In the genomic region with DNA sequence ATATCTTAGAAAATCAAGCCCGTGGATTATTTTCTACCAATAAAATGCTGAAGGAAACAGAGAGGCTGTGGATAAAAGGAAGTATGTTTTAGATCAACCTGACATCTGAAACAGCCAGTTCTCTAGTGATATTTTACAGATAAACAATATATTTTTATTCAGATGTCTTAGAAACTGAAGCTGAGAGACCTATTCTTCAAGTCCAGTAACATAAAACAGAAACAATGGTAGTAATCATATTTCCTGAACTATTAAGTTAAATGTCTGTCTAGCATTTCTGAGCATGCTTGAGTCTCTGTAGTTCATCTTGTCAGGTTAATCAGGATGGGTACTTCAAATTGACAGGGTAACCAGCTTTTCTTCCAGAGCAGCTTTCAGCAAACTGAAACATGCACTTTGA, we compare ENCODE assay signal across 9 cellular contexts.
"Had no signal": no experiment of that assay in that cellular context is flagged by ENCODE, and none has a peak within 500 bp of the region (broad histone marks: within the 10 kb centered on the region; RNA-seq: fewer than 3 reads in every experiment).

No MANE protein-coding gene starts in this region.

- H3K36me3 ChIP-seq: HAP-1 had no signal

- H3K9me3 ChIP-seq: HAP-1 had no signal

- H3K9ac ChIP-seq: GM23248 had no signal

- H3K4me2 ChIP-seq: GM23338 had no signal

- ATAC-seq: GM23338, HCT116 had no signal

- H3K27ac ChIP-seq: GM23248 had no signal

- DNase-seq: GM23248, GOT3, H7, H9, HCEC 1CT, HFFc6 had no signal

- H2AFZ ChIP-seq: GM23248, GM23338 had no signal

- H3K4me3 ChIP-seq: GM23248, GM23338, HAP-1 had no signal
